Comparison of ENCODE assay signal across 8 cellular contexts in the genomic region with DNA sequence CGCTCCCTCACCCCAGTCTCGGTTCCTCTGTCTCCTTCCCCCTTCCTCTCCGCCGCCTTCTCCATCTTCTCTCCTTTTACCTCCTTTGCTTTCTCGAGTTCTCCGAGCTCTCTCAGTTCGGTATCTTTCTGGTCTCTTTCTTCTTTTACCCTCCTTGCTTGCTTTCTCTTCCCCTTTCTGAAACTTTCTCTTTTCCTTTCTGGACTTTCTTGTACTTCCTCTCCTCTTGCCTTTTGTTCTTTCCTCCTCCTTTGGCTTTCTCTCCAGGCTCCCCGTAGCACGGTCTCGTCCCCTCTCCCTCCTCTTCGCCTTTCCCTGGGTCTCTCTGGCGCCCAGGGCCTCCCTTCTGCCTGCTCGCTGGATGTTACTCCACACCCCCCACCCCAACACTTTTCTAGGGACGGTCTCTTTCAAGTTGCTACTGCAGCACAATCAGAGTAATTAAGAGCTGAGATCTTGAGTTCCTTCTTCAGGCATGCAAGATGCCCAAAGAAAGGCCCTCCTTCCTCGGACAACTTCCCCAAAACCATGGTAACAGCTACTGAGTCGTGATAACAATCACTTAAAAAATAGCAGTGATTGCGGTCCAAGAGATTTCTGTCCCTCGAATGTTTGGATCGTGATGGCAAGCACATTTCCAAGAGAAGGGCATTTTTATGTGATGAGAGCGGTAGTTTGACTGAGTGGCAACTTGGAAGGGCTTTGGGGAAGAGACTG. TPM values are rescaled to one million over a fixed set of nuclear protein-coding genes. Genes with fewer than 3 reads are reported as not detected.
DNase-seq lines count a peak whose midpoint lies in the region; ATAC-seq and TF ChIP-seq lines count a peak whose summit lies in the region.

No MANE protein-coding gene starts in this region.

- H3K9me3 ChIP-seq in thyroid gland = no peaks in the 10 kb centered on the region

- no peaks in the 10 kb centered on the region for H3K27me3 ChIP-seq in thyroid gland

- H3K4me3 ChIP-seq in thyroid gland (replicated peaks in 1 of 3) = peak overlapping the region; percentile 6 to 70 (median 70)

- POLR2A ChIA-PET in activated CD4-positive, alpha-beta T cell treated with anti-CD3 and anti-CD28 coated beads, Interleukin-2, amount 10 ng/mL, durations not matched to agents 7 days and 5 days (lab: Charles Lee) = no interaction called here
- POLR2A ChIA-PET in activated naive CD8-positive, alpha-beta T cell treated with anti-CD3 and anti-CD28 coated beads, Interleukin-2, amount 10 ng/mL, durations not matched to agents 7 days and 5 days (lab: Charles Lee) = no interaction called here

- no peaks in the 10 kb centered on the region for H3K36me3 ChIP-seq in thyroid gland

- H3K4me1 ChIP-seq in thyroid gland = peaks cover 6 to 18% of the 10 kb centered on the region in 2 donors

- DNase-seq in activated CD4-positive, alpha-beta T cell treated with anti-CD3 and anti-CD28 coated beads, Interleukin-2, amount 10 ng/mL, durations not matched to agents 7 days and 5 days = no peak
- no peak for DNase-seq in activated CD4-positive, alpha-beta T cell treated with anti-CD3 and anti-CD28 coated beads, Interleukin-2, amount 50 U/mL, for 48 hours
- no peak for DNase-seq in activated naive CD8-positive, alpha-beta T cell treated with anti-CD3 and anti-CD28 coated beads, Interleukin-2, amount 10 ng/mL, durations not matched to agents 7 days and 5 days
- peak; percentile 63 for DNase-seq in islet precursor cell
- peak; percentile 19 to 23 for DNase-seq in thyroid gland
- DNase-seq in stimulated activated CD8-positive, alpha-beta memory T cell treated with anti-CD3 and anti-CD28 coated beads, Interleukin-4, amount 100 ng/mL, for 48 hours = no peak

- peak overlapping the region; percentile 30 to 94 (median 88) for H3K27ac ChIP-seq in thyroid gland

- TF ChIP-seq CTCF in thyroid gland (IDR thresholded peaks at IDR 0.05) = no peak

- WGBS in thyroid gland, 2 donors = 10 to 12% methylated on average over 20 of the region's 20 CpGs

- CTCF ChIA-PET in activated CD4-positive, alpha-beta T cell treated with anti-CD3 and anti-CD28 coated beads, Interleukin-2, amount 10 ng/mL, durations not matched to agents 7 days and 5 days (lab: Charles Lee) = no interaction called here

- peaks cover 8% of the 10 kb centered on the region for H3K4me1 Mint-ChIP-seq in activated CD4-positive, alpha-beta T cell treated with anti-CD3 and anti-CD28 coated beads, Interleukin-2, amount 10 ng/mL, durations not matched to agents 7 days and 5 days
- H3K4me1 Mint-ChIP-seq in activated naive CD8-positive, alpha-beta T cell treated with anti-CD3 and anti-CD28 coated beads, Interleukin-2, amount 10 ng/mL, durations not matched to agents 7 days and 5 days = peaks cover 11% of the 10 kb centered on the region

- ATAC-seq in activated naive CD8-positive, alpha-beta T cell treated with anti-CD3 and anti-CD28 coated beads, Interleukin-2, amount 10 ng/mL, durations not matched to agents 7 days and 5 days (ENCODE audit: low read depth) = no peak
- ATAC-seq in GM19035 (IDR thresholded peaks at IDR 0.05; ENCODE audit: unreplicated experiment) = no peak
- ATAC-seq in HG03025 (IDR thresholded peaks at IDR 0.05; ENCODE audit: low FRiP score, unreplicated experiment) = no peak

- H3K9me3 Mint-ChIP-seq in activated CD4-positive, alpha-beta T cell treated with anti-CD3 and anti-CD28 coated beads, Interleukin-2, amount 10 ng/mL, durations not matched to agents 7 days and 5 days = no peaks in the 10 kb centered on the region
- H3K9me3 Mint-ChIP-seq in activated naive CD8-positive, alpha-beta T cell treated with anti-CD3 and anti-CD28 coated beads, Interleukin-2, amount 10 ng/mL, durations not matched to agents 7 days and 5 days = peaks cover 2% of the 10 kb centered on the region

- H3K27me3 Mint-ChIP-seq in activated CD4-positive, alpha-beta T cell treated with anti-CD3 and anti-CD28 coated beads, Interleukin-2, amount 10 ng/mL, durations not matched to agents 7 days and 5 days = peaks cover 65% of the 10 kb centered on the region
- H3K27me3 Mint-ChIP-seq in activated naive CD8-positive, alpha-beta T cell treated with anti-CD3 and anti-CD28 coated beads, Interleukin-2, amount 10 ng/mL, durations not matched to agents 7 days and 5 days = peaks cover 61% of the 10 kb centered on the region

- intact Hi-C loops in thyroid gland (cut with DNase I) = no loop called here

- H3K4me3 Mint-ChIP-seq in activated CD4-positive, alpha-beta T cell treated with anti-CD3 and anti-CD28 coated beads, Interleukin-2, amount 10 ng/mL, durations not matched to agents 7 days and 5 days = peak overlapping the region; percentile 48
- H3K4me3 Mint-ChIP-seq in activated naive CD8-positive, alpha-beta T cell treated with anti-CD3 and anti-CD28 coated beads, Interleukin-2, amount 10 ng/mL, durations not matched to agents 7 days and 5 days = peak overlapping the region; percentile 60

- no peak overlapping the region for H3K27ac Mint-ChIP-seq in activated CD4-positive, alpha-beta T cell treated with anti-CD3 and anti-CD28 coated beads, Interleukin-2, amount 10 ng/mL, durations not matched to agents 7 days and 5 days
- peak overlapping the region; percentile 61 for H3K27ac Mint-ChIP-seq in activated naive CD8-positive, alpha-beta T cell treated with anti-CD3 and anti-CD28 coated beads, Interleukin-2, amount 10 ng/mL, durations not matched to agents 7 days and 5 days

- no peak for TF ChIP-seq POLR2A in thyroid gland (IDR thresholded peaks at IDR 0.05)

- H3K36me3 Mint-ChIP-seq in activated CD4-positive, alpha-beta T cell treated with anti-CD3 and anti-CD28 coated beads, Interleukin-2, amount 10 ng/mL, durations not matched to agents 7 days and 5 days (ENCODE audit: low read depth) = no peaks in the 10 kb centered on the region
- no peaks in the 10 kb centered on the region for H3K36me3 Mint-ChIP-seq in activated naive CD8-positive, alpha-beta T cell treated with anti-CD3 and anti-CD28 coated beads, Interleukin-2, amount 10 ng/mL, durations not matched to agents 7 days and 5 days

RNA-seq across cellular contexts. Expression of gene TENM4, which starts 0.5 kb away (rescaled TPM):
- not detected for total RNA-seq in activated CD4-positive, alpha-beta T cell treated with anti-CD3 and anti-CD28 coated beads, Interleukin-2, amount 10 ng/mL, durations not matched to agents 7 days and 5 days
- not detected for total RNA-seq in activated naive CD8-positive, alpha-beta T cell treated with anti-CD3 and anti-CD28 coated beads, Interleukin-2, amount 10 ng/mL, durations not matched to agents 7 days and 5 days
- 100 to 1,000 TPM in 2 of 4 donors, 10 to 100 TPM in 2; 16.8 to 158 (median 120) TPM for total RNA-seq in thyroid gland

Comparison
In these comparisons a context has a peak if more than half of its experiments do, and no peak if none do; other contexts are left out.
1. DNase-seq: peak in islet precursor cell (single experiment) and thyroid gland (2 of 2); none in activated CD4-positive, alpha-beta T cell treated with anti-CD3 and anti-CD28 coated beads, Interleukin-2, amount 10 ng/mL, durations not matched to agents 7 days and 5 days (single experiment), activated CD4-positive, alpha-beta T cell treated with anti-CD3 and anti-CD28 coated beads, Interleukin-2, amount 50 U/mL, for 48 hours (0 of 2), activated naive CD8-positive, alpha-beta T cell treated with anti-CD3 and anti-CD28 coated beads, Interleukin-2, amount 10 ng/mL, durations not matched to agents 7 days and 5 days (single experiment) and stimulated activated CD8-positive, alpha-beta memory T cell treated with anti-CD3 and anti-CD28 coated beads, Interleukin-4, amount 100 ng/mL, for 48 hours (single experiment).
2. RNA of gene TENM4, which starts 0.5 kb away (total RNA-seq): 16.8 to 158 TPM in thyroid gland; not detected in activated CD4-positive, alpha-beta T cell treated with anti-CD3 and anti-CD28 coated beads, Interleukin-2, amount 10 ng/mL, durations not matched to agents 7 days and 5 days and not detected in activated naive CD8-positive, alpha-beta T cell treated with anti-CD3 and anti-CD28 coated beads, Interleukin-2, amount 10 ng/mL, durations not matched to agents 7 days and 5 days; every median in the first group is over 10 times any median in the second.